In genomic region chr1:16210581-16210980, GRCh38 we compare ENCODE assay signal across 1 cellular context.
TF ChIP-seq lines count a peak whose summit lies in the region.

No MANE protein-coding gene starts in this region.

TF ChIP-seq in H1, 55 proteins besides CTCF, POLR2A, EP300 and RAD21:
- TF ChIP-seq KDM4A (IDR thresholded peaks at IDR 0.05; ENCODE audit: low read depth, low read length, severe bottlenecking) (no peak), EZH2 (IDR thresholded peaks at IDR 0.05; ENCODE audit: low read depth, low read length, severe bottlenecking) (no peak)
